In the genomic region with DNA sequence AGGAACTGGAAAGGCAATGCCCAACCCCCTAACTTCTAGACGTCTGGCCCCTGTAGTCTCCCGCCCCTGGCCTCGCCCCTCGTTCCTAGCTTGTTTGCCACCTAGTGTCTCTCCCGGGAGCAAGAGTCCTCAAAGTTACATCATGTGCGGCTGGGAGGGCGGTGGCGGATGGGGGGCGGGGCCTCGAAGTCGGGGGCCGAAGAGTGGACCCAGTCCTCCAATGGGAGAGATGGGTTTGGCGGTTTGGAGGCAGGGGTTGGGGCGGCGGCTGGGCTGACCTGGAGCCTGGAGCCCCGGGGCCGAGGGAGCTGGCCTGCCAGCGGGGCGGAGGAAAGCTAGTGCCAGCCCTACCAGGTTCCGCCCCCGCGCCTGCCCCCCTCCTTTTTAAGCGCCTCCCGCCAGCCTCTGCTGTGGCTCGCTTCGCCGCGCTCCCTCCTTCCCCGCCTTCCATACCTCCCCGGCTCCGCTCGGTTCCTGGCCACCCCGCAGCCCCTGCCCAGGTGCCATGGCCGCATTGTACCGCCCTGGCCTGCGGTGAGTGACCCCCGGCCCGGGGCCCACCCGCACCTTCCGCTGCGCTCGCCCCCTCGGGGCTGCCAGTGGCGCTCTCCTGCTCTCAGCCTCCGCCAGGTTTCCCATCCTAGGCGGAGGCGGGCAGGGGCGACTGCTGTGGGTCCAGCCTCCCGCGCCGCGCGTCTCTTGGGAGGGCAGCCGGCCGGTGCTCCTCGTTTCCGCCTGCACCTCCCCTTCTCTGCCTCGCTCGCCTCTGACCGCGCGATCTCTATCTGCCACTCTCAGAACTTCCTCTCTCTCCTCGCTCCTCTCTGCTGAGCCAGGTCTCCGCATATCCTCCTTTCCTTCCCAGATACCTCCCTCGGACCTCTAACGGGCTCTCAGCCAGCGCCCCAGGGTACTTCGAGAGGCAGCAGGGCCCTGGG, we compare ENCODE assay signal across 1 cellular context.
A peak's percentile ranks its signal among the peaks of the same experiment; 100 is the strongest.
TF ChIP-seq lines count a peak whose summit lies in the region.

PCK2 (plus strand) TSS at position 411 of the 938 bp plus-strand sequence; CDS start at position 506, 95 bp downstream.

TF ChIP-seq in WTC11, 78 proteins besides CTCF, POLR2A, EP300 and RAD21 (continued from another document and continues in another):
- TF ChIP-seq ZNF138 (CRISPR knock-in tag; conservative IDR thresholded peaks at IDR 0.05) = no peak; the same call in 1 of the 2 replicates
- TF ChIP-seq SMAD3 (CRISPR knock-in tag; IDR thresholded peaks at IDR 0.05; ENCODE audit: borderline replicate concordance) = no peak
- TF ChIP-seq, protein P1, sequence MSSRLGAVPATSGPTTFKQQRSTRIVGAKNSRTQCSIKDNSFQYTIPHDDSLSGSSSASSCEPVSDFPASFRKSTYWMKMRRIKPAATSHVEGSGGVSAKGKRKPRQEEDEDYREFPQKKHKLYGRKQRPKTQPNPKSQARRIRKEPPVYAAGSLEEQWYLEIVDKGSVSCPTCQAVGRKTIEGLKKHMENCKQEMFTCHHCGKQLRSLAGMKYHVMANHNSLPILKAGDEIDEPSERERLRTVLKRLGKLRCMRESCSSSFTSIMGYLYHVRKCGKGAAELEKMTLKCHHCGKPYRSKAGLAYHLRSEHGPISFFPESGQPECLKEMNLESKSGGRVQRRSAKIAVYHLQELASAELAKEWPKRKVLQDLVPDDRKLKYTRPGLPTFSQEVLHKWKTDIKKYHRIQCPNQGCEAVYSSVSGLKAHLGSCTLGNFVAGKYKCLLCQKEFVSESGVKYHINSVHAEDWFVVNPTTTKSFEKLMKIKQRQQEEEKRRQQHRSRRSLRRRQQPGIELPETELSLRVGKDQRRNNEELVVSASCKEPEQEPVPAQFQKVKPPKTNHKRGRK (CRISPR knock-in tag; IDR thresholded peaks at IDR 0.05; ENCODE audit: borderline replicate concordance) = no peak
- TF ChIP-seq CREB1 (CRISPR knock-in tag; IDR thresholded peaks at IDR 0.05) = no peak
- TF ChIP-seq ZNF671 (CRISPR knock-in tag; IDR thresholded peaks at IDR 0.05) = peak; percentile 67; the same call in 1 of the 2 replicates
- peak; percentile 85; the same call in 1 of the 2 replicates for TF ChIP-seq PRDM15 (CRISPR knock-in tag; IDR thresholded peaks at IDR 0.05)
- TF ChIP-seq MLX (CRISPR knock-in tag; IDR thresholded peaks at IDR 0.05) = no peak
- TF ChIP-seq ZBTB21 (CRISPR knock-in tag; IDR thresholded peaks at IDR 0.05; ENCODE audit: borderline replicate concordance) = no peak
- TF ChIP-seq, protein P2, sequence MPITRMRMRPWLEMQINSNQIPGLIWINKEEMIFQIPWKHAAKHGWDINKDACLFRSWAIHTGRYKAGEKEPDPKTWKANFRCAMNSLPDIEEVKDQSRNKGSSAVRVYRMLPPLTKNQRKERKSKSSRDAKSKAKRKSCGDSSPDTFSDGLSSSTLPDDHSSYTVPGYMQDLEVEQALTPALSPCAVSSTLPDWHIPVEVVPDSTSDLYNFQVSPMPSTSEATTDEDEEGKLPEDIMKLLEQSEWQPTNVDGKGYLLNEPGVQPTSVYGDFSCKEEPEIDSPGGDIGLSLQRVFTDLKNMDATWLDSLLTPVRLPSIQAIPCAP (CRISPR knock-in tag; IDR thresholded peaks at IDR 0.05) = peak; percentile 49; the same call in 1 of the 2 replicates
- peak; percentile 61; the same call in 1 of the 2 replicates for TF ChIP-seq ETV6 (CRISPR knock-in tag; IDR thresholded peaks at IDR 0.05)
- TF ChIP-seq, protein P3, sequence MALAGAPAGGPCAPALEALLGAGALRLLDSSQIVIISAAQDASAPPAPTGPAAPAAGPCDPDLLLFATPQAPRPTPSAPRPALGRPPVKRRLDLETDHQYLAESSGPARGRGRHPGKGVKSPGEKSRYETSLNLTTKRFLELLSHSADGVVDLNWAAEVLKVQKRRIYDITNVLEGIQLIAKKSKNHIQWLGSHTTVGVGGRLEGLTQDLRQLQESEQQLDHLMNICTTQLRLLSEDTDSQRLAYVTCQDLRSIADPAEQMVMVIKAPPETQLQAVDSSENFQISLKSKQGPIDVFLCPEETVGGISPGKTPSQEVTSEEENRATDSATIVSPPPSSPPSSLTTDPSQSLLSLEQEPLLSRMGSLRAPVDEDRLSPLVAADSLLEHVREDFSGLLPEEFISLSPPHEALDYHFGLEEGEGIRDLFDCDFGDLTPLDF (CRISPR knock-in tag; IDR thresholded peaks at IDR 0.05) = peak; percentile 65; the same call in 1 of the 2 replicates
- peak; percentile 25; the same call in 1 of the 2 replicates for TF ChIP-seq TEAD4 (CRISPR knock-in tag; IDR thresholded peaks at IDR 0.05)
- no peak; the same call in 1 of the 2 replicates for TF ChIP-seq NFE2L1 (CRISPR knock-in tag; IDR thresholded peaks at IDR 0.05)
- 0 out of 2 replicates have a peak, but pooled peaks have one; percentile 73 for TF ChIP-seq ZBTB43 (CRISPR knock-in tag; IDR thresholded peaks at IDR 0.05)
- no peak for TF ChIP-seq GTF2I (CRISPR knock-in tag; conservative IDR thresholded peaks at IDR 0.05)
- peak; percentile 84; the same call in 1 of the 2 replicates for TF ChIP-seq SP1 (CRISPR knock-in tag; conservative IDR thresholded peaks at IDR 0.05)
- TF ChIP-seq GRHL2 (CRISPR knock-in tag; IDR thresholded peaks at IDR 0.05; ENCODE audit: insufficient replicate concordance, severe bottlenecking) = no peak
- peak; percentile 88 for TF ChIP-seq KAT7 (CRISPR knock-in tag; IDR thresholded peaks at IDR 0.05; ENCODE audit: borderline replicate concordance)
- TF ChIP-seq CREM (CRISPR knock-in tag; IDR thresholded peaks at IDR 0.05) = no peak
- TF ChIP-seq USF1 (CRISPR knock-in tag; IDR thresholded peaks at IDR 0.05) = no peak
- TF ChIP-seq NR1H2 (CRISPR knock-in tag; IDR thresholded peaks at IDR 0.05) = no peak
- no peak for TF ChIP-seq ZNF317 (CRISPR knock-in tag; IDR thresholded peaks at IDR 0.05; ENCODE audit: borderline replicate concordance, low read depth)
- TF ChIP-seq TEAD1 (CRISPR knock-in tag; IDR thresholded peaks at IDR 0.05) = peak; percentile 44; the same call in 1 of the 2 replicates
- 0 out of 2 replicates have a peak, but pooled peaks have one; percentile 57 for TF ChIP-seq SMAD4 (CRISPR knock-in tag; IDR thresholded peaks at IDR 0.05)
- no peak for TF ChIP-seq JAZF1 (CRISPR knock-in tag; IDR thresholded peaks at IDR 0.05)
- TF ChIP-seq, protein P4, sequence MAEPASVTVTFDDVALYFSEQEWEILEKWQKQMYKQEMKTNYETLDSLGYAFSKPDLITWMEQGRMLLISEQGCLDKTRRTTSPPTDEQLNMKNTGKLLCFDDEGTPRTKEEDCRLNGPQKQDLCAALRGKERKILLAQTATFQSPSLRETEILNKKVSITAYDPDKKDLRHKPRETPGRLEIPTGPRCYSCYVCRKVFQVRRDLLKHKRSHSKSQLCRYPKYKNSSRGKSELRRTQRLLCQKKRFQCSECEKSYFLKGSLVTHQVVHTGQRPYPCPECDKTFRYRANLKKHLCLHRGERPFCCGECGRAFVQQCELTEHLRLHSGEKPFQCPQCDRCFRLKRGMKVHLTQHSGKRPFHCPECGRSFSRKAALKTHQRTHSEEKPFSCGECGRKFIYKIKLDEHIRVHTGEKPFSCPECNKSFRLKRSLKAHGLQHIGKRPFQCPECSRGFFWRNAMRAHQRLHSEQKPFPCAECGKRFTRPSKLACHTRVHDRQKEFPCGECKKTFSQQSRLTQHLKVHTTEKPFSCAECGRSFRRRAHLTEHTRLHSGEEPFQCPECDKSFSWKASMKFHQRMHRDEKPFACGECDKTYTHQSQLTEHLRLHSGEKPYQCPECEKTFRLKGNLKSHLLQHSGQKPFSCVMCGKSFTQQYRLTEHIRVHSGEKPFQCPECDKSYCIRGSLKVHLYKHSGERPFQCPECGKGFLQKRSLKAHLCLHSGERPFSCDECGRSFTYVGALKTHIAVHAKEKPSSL (CRISPR knock-in tag; conservative IDR thresholded peaks at IDR 0.05) = no peak
- TF ChIP-seq, protein P5, sequence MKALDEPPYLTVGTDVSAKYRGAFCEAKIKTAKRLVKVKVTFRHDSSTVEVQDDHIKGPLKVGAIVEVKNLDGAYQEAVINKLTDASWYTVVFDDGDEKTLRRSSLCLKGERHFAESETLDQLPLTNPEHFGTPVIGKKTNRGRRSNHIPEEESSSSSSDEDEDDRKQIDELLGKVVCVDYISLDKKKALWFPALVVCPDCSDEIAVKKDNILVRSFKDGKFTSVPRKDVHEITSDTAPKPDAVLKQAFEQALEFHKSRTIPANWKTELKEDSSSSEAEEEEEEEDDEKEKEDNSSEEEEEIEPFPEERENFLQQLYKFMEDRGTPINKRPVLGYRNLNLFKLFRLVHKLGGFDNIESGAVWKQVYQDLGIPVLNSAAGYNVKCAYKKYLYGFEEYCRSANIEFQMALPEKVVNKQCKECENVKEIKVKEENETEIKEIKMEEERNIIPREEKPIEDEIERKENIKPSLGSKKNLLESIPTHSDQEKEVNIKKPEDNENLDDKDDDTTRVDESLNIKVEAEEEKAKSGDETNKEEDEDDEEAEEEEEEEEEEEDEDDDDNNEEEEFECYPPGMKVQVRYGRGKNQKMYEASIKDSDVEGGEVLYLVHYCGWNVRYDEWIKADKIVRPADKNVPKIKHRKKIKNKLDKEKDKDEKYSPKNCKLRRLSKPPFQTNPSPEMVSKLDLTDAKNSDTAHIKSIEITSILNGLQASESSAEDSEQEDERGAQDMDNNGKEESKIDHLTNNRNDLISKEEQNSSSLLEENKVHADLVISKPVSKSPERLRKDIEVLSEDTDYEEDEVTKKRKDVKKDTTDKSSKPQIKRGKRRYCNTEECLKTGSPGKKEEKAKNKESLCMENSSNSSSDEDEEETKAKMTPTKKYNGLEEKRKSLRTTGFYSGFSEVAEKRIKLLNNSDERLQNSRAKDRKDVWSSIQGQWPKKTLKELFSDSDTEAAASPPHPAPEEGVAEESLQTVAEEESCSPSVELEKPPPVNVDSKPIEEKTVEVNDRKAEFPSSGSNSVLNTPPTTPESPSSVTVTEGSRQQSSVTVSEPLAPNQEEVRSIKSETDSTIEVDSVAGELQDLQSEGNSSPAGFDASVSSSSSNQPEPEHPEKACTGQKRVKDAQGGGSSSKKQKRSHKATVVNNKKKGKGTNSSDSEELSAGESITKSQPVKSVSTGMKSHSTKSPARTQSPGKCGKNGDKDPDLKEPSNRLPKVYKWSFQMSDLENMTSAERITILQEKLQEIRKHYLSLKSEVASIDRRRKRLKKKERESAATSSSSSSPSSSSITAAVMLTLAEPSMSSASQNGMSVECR (CRISPR knock-in tag; IDR thresholded peaks at IDR 0.05; ENCODE audit: borderline replicate concordance) = no peak; the same call in 1 of the 2 replicates
- TF ChIP-seq, protein P6, sequence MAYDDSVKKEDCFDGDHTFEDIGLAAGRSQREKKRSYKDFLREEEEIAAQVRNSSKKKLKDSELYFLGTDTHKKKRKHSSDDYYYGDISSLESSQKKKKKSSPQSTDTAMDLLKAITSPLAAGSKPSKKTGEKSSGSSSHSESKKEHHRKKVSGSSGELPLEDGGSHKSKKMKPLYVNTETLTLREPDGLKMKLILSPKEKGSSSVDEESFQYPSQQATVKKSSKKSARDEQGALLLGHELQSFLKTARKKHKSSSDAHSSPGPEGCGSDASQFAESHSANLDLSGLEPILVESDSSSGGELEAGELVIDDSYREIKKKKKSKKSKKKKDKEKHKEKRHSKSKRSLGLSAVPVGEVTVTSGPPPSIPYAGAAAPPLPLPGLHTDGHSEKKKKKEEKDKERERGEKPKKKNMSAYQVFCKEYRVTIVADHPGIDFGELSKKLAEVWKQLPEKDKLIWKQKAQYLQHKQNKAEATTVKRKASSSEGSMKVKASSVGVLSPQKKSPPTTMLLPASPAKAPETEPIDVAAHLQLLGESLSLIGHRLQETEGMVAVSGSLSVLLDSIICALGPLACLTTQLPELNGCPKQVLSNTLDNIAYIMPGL (CRISPR knock-in tag; IDR thresholded peaks at IDR 0.05) = no peak; the same call in 1 of the 2 replicates
- TF ChIP-seq, protein P7, sequence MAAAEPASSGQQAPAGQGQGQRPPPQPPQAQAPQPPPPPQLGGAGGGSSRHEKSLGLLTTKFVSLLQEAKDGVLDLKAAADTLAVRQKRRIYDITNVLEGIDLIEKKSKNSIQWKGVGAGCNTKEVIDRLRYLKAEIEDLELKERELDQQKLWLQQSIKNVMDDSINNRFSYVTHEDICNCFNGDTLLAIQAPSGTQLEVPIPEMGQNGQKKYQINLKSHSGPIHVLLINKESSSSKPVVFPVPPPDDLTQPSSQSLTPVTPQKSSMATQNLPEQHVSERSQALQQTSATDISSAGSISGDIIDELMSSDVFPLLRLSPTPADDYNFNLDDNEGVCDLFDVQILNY (CRISPR knock-in tag; IDR thresholded peaks at IDR 0.05) = peak; percentile 90
- peak; percentile 82 for TF ChIP-seq ZNF416 (CRISPR knock-in tag; IDR thresholded peaks at IDR 0.05)
